ENCODE assay signal across 8 cellular contexts in the genomic region with DNA sequence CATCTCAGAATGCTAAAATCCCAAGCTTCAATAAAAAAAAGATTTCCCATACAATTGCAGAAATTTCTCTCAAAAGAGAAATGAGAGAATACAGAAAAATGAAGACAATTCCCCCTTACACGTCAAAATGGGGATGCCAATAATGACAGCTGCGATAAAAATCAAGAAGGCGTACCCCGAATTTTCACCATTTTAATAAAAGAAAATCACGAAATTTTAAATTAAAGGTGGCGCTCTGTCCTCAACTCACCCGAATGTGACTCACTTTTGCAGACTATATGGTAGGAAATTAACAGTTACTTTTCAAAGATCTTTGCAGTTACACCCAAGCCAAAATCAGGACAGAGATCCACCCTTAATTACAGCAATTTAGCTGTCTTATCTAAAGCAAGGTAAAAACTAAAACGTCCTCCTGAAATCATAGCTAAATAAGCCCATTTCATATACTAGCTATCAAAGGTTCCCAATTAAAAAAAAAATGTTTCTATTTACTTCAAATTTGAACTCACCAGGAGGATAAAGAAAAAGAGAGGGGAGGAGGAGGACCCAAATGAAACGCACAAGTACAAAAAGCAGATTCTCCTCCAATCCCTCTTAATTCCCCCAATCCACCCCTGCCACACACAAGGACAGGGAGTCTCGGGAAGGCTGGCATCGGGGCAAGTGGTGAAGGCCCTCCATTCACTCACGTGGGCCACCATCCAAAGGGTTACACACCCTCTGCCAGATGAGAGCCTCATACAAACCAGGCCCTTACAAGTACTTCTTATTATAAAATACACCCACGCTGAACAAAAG. TPM values are rescaled to one million over a fixed set of nuclear protein-coding genes. Genes with fewer than 3 reads are reported as not detected.
DNase-seq lines count a peak whose midpoint lies in the region; ATAC-seq, FAIRE-seq and TF ChIP-seq lines count a peak whose summit lies in the region.

No MANE protein-coding gene starts in this region.

- no peak for TF ChIP-seq EP300 in A549 (IDR thresholded peaks at IDR 0.05)

- peak overlapping the region; percentile 91 for H3K4me3 ChIP-seq in A549
- H3K4me3 ChIP-seq in Peyer's patch: peak overlapping the region; percentile 78 to 98 (median 92)
- H3K4me3 ChIP-seq in ectodermal cell (ENCODE audit: insufficient read depth, low read depth, low read length): peak overlapping the region; percentile 93

- peaks cover 53% of the 10 kb centered on the region for H3K4me1 ChIP-seq in A549
- H3K4me1 ChIP-seq in Peyer's patch: peaks cover 0 to 9% (median 0%) of the 10 kb centered on the region in 4 donors
- H3K4me1 ChIP-seq in ectodermal cell (ENCODE audit: control insufficient read depth, insufficient read depth, low read length): peaks cover 5% of the 10 kb centered on the region

- POLR2A ChIA-PET in A549 (lab: Yijun Ruan, JAX): interaction anchor here (4.6 kb wide), 1 partner anchor 243 kb away, joined by 103 read pairs; no protein-coding TSS in a partner anchor

- ATAC-seq in A549: no peak
- ATAC-seq in natural killer cell treated with Interleukin-12 subunit alpha and Interleukin-12 subunit beta and Interleukin-15 and Interleukin-18, amount 100 ng/mL, for 72 hours: no peak
- ATAC-seq in GM19397 (IDR thresholded peaks at IDR 0.05; ENCODE audit: unreplicated experiment): no peak

- peaks cover 14 to 50% of the 10 kb centered on the region in 2 donors for H3K4me1 Mint-ChIP-seq in natural killer cell treated with Interleukin-12 subunit alpha and Interleukin-12 subunit beta and Interleukin-15 and Interleukin-18, amount 100 ng/mL, for 72 hours (ENCODE audit: low read depth in 2 of 2)

- peak overlapping the region; percentile 85 to 98 for H3K27ac ChIP-seq in A549
- H3K27ac ChIP-seq in Peyer's patch: peak overlapping the region in 1 of 4 donors; percentile 99
- H3K27ac ChIP-seq in ectodermal cell (ENCODE audit: insufficient read depth, low read depth, low read length, poor library complexity, severe bottlenecking): no peak overlapping the region

- H3K27ac Mint-ChIP-seq in natural killer cell treated with Interleukin-12 subunit alpha and Interleukin-12 subunit beta and Interleukin-15 and Interleukin-18, amount 100 ng/mL, for 72 hours: peak overlapping the region; percentile 83 to 94

- H3K36me3 ChIP-seq in Peyer's patch (no peaks in the 10 kb centered on the region), ectodermal cell (ENCODE audit: control insufficient read depth, insufficient read depth, low read length) (no peaks in the 10 kb centered on the region)

- TF ChIP-seq CTCF in A549 (IDR thresholded peaks at IDR 0.05) (peak; percentile 39), GM10266 (IDR thresholded peaks at IDR 0.05; ENCODE audit: control insufficient read depth, insufficient read depth, low read depth, missing control alignments) (no peak), Peyer's patch (IDR thresholded peaks at IDR 0.05) (no peak)

- no peaks in the 10 kb centered on the region for H3K36me3 Mint-ChIP-seq in natural killer cell treated with Interleukin-12 subunit alpha and Interleukin-12 subunit beta and Interleukin-15 and Interleukin-18, amount 100 ng/mL, for 72 hours

- no peak for TF ChIP-seq POLR2A in A549 (IDR thresholded peaks at IDR 0.05; ENCODE audit: low read length)
- no peak for TF ChIP-seq POLR2A in Peyer's patch (IDR thresholded peaks at IDR 0.05)

- WGBS in A549 (ENCODE audit: missing lambda C conversion rate): 6% methylated on average over 13 of the region's 13 CpGs
- 47 to 56% methylated on average over 12 to 13 of the region's 13 CpGs for WGBS in ectodermal cell, 2 experiments

- peak in 1 of 2 experiments; percentile 27; a peak in 1 of 5 replicates for TF ChIP-seq RAD21 in A549 (conservative IDR thresholded peaks at IDR 0.05 in 1 of 2, IDR thresholded peaks at IDR 0.05 in 1 of 2)

- FAIRE-seq in A549 (lab: Jason Lieb, UNC): no peak

- H3K27me3 ChIP-seq in Peyer's patch (no peaks in the 10 kb centered on the region), ectodermal cell (ENCODE audit: control insufficient read depth, insufficient read depth, low read length, poor library complexity, severe bottlenecking) (peaks cover 14% of the 10 kb centered on the region)

- no peaks in the 10 kb centered on the region for H3K27me3 Mint-ChIP-seq in natural killer cell treated with Interleukin-12 subunit alpha and Interleukin-12 subunit beta and Interleukin-15 and Interleukin-18, amount 100 ng/mL, for 72 hours

- H3K9me3 ChIP-seq in A549: no peaks in the 10 kb centered on the region
- no peaks in the 10 kb centered on the region for H3K9me3 ChIP-seq in Peyer's patch
- H3K9me3 ChIP-seq in ectodermal cell (ENCODE audit: control insufficient read depth, low read length): no peaks in the 10 kb centered on the region

- CTCF ChIA-PET in A549 (lab: Yijun Ruan, JAX): interaction anchor here (0.6 to 1.4 kb wide), 3 partner anchors 10 to 160 kb away, joined by 3 to 4 read pairs (median 3); no protein-coding TSS in a partner anchor

- no peaks in the 10 kb centered on the region for H3K9me3 Mint-ChIP-seq in natural killer cell treated with Interleukin-12 subunit alpha and Interleukin-12 subunit beta and Interleukin-15 and Interleukin-18, amount 100 ng/mL, for 72 hours

- DNase-seq in A549 (ENCODE audit: low read depth in 1 of 2, low spot score in 1 of 2): peak; percentile 50 to 53
- peak; percentile 32 for DNase-seq in GM10266 (ENCODE audit: extremely low spot score)
- DNase-seq in Peyer's patch: peak in 2 of 3 donors; percentile 25 to 58
- no peak for DNase-seq in natural killer cell treated with Interleukin-12 subunit alpha and Interleukin-12 subunit beta and Interleukin-15 and Interleukin-18, amount 100 ng/mL, for 72 hours (ENCODE audit: low spot score)
- no peak for DNase-seq in NCI-H2107 treated with DMSO at 0.1 percent for 48 hours (lab: John Stamatoyannopoulos, UW; ENCODE audit: unreplicated experiment)
- DNase-seq in NCI-H510A treated with DMSO at 0.1 percent for 48 hours (lab: John Stamatoyannopoulos, UW): no peak

- H3K4me2 ChIP-seq in A549: peak overlapping the region; percentile 93

- peak overlapping the region; percentile 96 for H3K4me3 Mint-ChIP-seq in natural killer cell treated with Interleukin-12 subunit alpha and Interleukin-12 subunit beta and Interleukin-15 and Interleukin-18, amount 100 ng/mL, for 72 hours

TF ChIP-seq in A549, 52 proteins besides CTCF, POLR2A, EP300 and RAD21:
- TF ChIP-seq FOSL2 (IDR thresholded peaks at IDR 0.05): no peak
- peak; percentile 38; the same call in 1 of the 2 replicates for TF ChIP-seq FOSL2 (CRISPR knock-in tag; IDR thresholded peaks at IDR 0.05)
- 0 out of 2 replicates have a peak, but pooled peaks have one; percentile 63 for TF ChIP-seq HOXA7 (CRISPR knock-in tag; IDR thresholded peaks at IDR 0.05)
- no peak for TF ChIP-seq RARB (CRISPR knock-in tag; IDR thresholded peaks at IDR 0.05)
- TF ChIP-seq, protein P1, sequence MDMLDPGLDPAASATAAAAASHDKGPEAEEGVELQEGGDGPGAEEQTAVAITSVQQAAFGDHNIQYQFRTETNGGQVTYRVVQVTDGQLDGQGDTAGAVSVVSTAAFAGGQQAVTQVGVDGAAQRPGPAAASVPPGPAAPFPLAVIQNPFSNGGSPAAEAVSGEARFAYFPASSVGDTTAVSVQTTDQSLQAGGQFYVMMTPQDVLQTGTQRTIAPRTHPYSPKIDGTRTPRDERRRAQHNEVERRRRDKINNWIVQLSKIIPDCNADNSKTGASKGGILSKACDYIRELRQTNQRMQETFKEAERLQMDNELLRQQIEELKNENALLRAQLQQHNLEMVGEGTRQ (IDR thresholded peaks at IDR 0.05): peak; percentile 16; the same call in 1 of the 2 replicates
TF ChIP-seq in A549: peak in this region for 3.

RNA-seq across cellular contexts. Expression of gene ATP2B1, which starts 1.9 kb away (rescaled TPM):
- polyA plus RNA-seq in A549 (2011; rRNA removed): 132 and 142 TPM in 2 replicates
- polyA plus RNA-seq in A549 (2012; cell fraction: cytosol; rRNA removed): 10.9 and 11.0 TPM in 2 replicates
- polyA plus RNA-seq in A549 (2012; cell fraction: nucleus; rRNA removed): 8.7 and 14.5 TPM in 2 replicates
- polyA plus RNA-seq in A549 (2017; fragmentation: RNase III; extraction: RNeasy Plus Mini Kit Qiagen cat#74134 plus additional on column Dnase treatment): 52.7 to 56.2 TPM (median 56.0 TPM) in 3 replicates
- polyA minus RNA-seq in A549 (2011; rRNA and poly(A)+ RNA removed): 66.7 and 74.1 TPM in 2 replicates
- 100 to 1,000 TPM in 1 of 4 donors, 10 to 100 TPM in 3; 79.2 to 117 (median 85.7) TPM for total RNA-seq in Peyer's patch
- 131 TPM for polyA plus RNA-seq in ectodermal cell (2013, experiment 1 of 4)
- 167 TPM for polyA plus RNA-seq in ectodermal cell (2013, experiment 2 of 4)
- 91.9 TPM for polyA plus RNA-seq in ectodermal cell (2013, experiment 3 of 4)
- 116 TPM for polyA plus RNA-seq in ectodermal cell (2013, experiment 4 of 4)
- 10 to 100 TPM; 45.5 to 57.3 TPM for total RNA-seq in natural killer cell treated with Interleukin-12 subunit alpha and Interleukin-12 subunit beta and Interleukin-15 and Interleukin-18, amount 100 ng/mL, for 72 hours

Comparison
In these comparisons a context has a peak if more than half of its experiments do, and no peak if none do; other contexts are left out.
1. DNase-seq: peak in A549 (2 of 2), GM10266 (single experiment) and Peyer's patch (2 of 3); none in natural killer cell treated with Interleukin-12 subunit alpha and Interleukin-12 subunit beta and Interleukin-15 and Interleukin-18, amount 100 ng/mL, for 72 hours (single experiment), NCI-H2107 treated with DMSO at 0.1 percent for 48 hours (single experiment) and NCI-H510A treated with DMSO at 0.1 percent for 48 hours (single experiment).
2. Peak in every context shown above with its lines, with median percentiles within 50 percentile points of each other: H3K4me3 ChIP-seq.